Comparison of ENCODE assay signal across 8 cellular contexts in genomic region chr5:88251048-88251711, GRCh38. TPM values are rescaled to one million over a fixed set of nuclear protein-coding genes. Genes with fewer than 3 reads are reported as not detected.
DNase-seq lines count a peak whose midpoint lies in the region; ATAC-seq and TF ChIP-seq lines count a peak whose summit lies in the region.

No MANE protein-coding gene starts in this region.

- TF ChIP-seq EP300 in transverse colon (IDR thresholded peaks at IDR 0.05; ENCODE audit: low read depth), result no peak

- intact Hi-C loops in transverse colon (cut with DNase I; ENCODE audit: low total_unique reads), result no loop called here

- H3K36me3 ChIP-seq in transverse colon, result no peaks in the 10 kb centered on the region

- in situ Hi-C loops in transverse colon (cut with MboI; ENCODE audit: low pct_ligation_motif_present in 1 of 4, low pct_unique_long_range_greater_than_20kb in 1 of 4, low sequenced_read_pairs in 3 of 4), result no loop called here

- TF ChIP-seq CTCF in foreskin keratinocyte (conservative IDR thresholded peaks at IDR 0.05) (no peak), transverse colon (IDR thresholded peaks at IDR 0.05) (no peak)

- no peak overlapping the region for H3K4me3 ChIP-seq in transverse colon

- no peaks in the 10 kb centered on the region for H3K27me3 ChIP-seq in foreskin keratinocyte
- no peaks in the 10 kb centered on the region for H3K27me3 ChIP-seq in transverse colon

- WGBS in transverse colon (ENCODE audit: low coverage in 1 of 2), 2 donors, result 74 to 83% methylated on average over 1 to 2 of the region's 2 CpGs

- peak; percentile 3 for DNase-seq in T1000 (lab: John Stamatoyannopoulos, UW)
- no peak for DNase-seq in foreskin keratinocyte
- no peak for DNase-seq in NCI-H69 (lab: John Stamatoyannopoulos, UW)
- DNase-seq in stimulated activated CD8-positive, alpha-beta memory T cell treated with anti-CD3 and anti-CD28 coated beads, Interleukin-4, amount 100 ng/mL, for 48 hours, result no peak
- no peak for DNase-seq in transverse colon

- H3K9me3 ChIP-seq in transverse colon, result no peaks in the 10 kb centered on the region

- H3K4me1 ChIP-seq in foreskin keratinocyte, result no peaks in the 10 kb centered on the region
- H3K4me1 ChIP-seq in transverse colon, result peaks cover 0 to 12% (median 3%) of the 10 kb centered on the region in 4 donors

- ATAC-seq in GM18909 (IDR thresholded peaks at IDR 0.05; ENCODE audit: poor library complexity, unreplicated experiment), result peak; percentile 51
- peak; percentile 64 for ATAC-seq in HG02759 (IDR thresholded peaks at IDR 0.05; ENCODE audit: unreplicated experiment)
- peak; percentile 57 for ATAC-seq in foreskin keratinocyte
- no peak for ATAC-seq in HG03457 (IDR thresholded peaks at IDR 0.05; ENCODE audit: unreplicated experiment)

- no peak for TF ChIP-seq POLR2A in transverse colon (IDR thresholded peaks at IDR 0.05)

- H3K27ac ChIP-seq in foreskin keratinocyte (no peak overlapping the region), transverse colon (no peak overlapping the region)

RNA-seq across cellular contexts. Expression of gene TMEM161B, which starts 17.5 kb away (rescaled TPM):
- 10.7 and 11.4 TPM in 2 replicates for total RNA-seq in foreskin keratinocyte
- polyA plus RNA-seq in foreskin keratinocyte, result 3.6 and 4.3 TPM in 2 replicates
- total RNA-seq in transverse colon, result 10 to 100 TPM; 19.5 to 40.8 (median 27.0) TPM
